Comparison of ENCODE assay signal across 12 cellular contexts in genomic region chr3:52188586-52189404, GRCh38. TPM values are rescaled to one million over a fixed set of nuclear protein-coding genes. Genes with fewer than 3 reads are reported as not detected.
DNase-seq lines count a peak whose midpoint lies in the region; ATAC-seq and TF ChIP-seq lines count a peak whose summit lies in the region.
"Had no signal": no experiment of that assay in that cellular context is flagged by ENCODE, and none has a peak within 500 bp of the region (broad histone marks: within the 10 kb centered on the region; RNA-seq: fewer than 3 reads in every experiment).

No MANE protein-coding gene starts in this region.

- no peak for TF ChIP-seq CTCF in CD14-positive monocyte (IDR thresholded peaks at IDR 0.05)
- TF ChIP-seq CTCF in Peyer's patch (IDR thresholded peaks at IDR 0.05): no peak

- no peaks in the 10 kb centered on the region for H3K9me3 Mint-ChIP-seq in CD14-positive monocyte
- H3K9me3 Mint-ChIP-seq: nephron had no signal

- H3K4me1 ChIP-seq in GM23248 (ENCODE audit: insufficient read depth) (peaks cover 14% of the 10 kb centered on the region), Peyer's patch (peaks cover 0 to 13% (median 0%) of the 10 kb centered on the region in 4 donors)
- H3K4me1 ChIP-seq: colonic mucosa had no signal

- no peak overlapping the region for H3K4me2 ChIP-seq in GM23248 (ENCODE audit: unreplicated experiment)
- H3K4me2 ChIP-seq: smooth muscle cell had no signal

- H3K4me1 Mint-ChIP-seq in CD14-positive monocyte: peaks cover 55% of the 10 kb centered on the region

- no peak overlapping the region for H3K4me3 ChIP-seq in GM23248
- H3K4me3 ChIP-seq in Peyer's patch: no peak overlapping the region
- H3K4me3 ChIP-seq: colonic mucosa, smooth muscle cell, uterus had no signal

- DNase-seq in CD14-positive monocyte (ENCODE audit: low spot score) (peak; percentile 45), OCI-M1 (lab: John Stamatoyannopoulos, UW) (peak; percentile 93), left lobe of liver (ENCODE audit: low spot score) (no peak), GM23248 (no peak), NCI-H526 (lab: John Stamatoyannopoulos, UW) (no peak), Peyer's patch (no peak)
- DNase-seq: colonic mucosa, DND-41, NCI-H1930, uterus had no signal

- no peaks in the 10 kb centered on the region for H4K20me1 ChIP-seq in GM23248 (ENCODE audit: insufficient read depth)

- H3K36me3 Mint-ChIP-seq in CD14-positive monocyte: peaks cover 0 to 5% of the 10 kb centered on the region in 2 donors

- in situ Hi-C loops in GM23248 (cut with MboI): no loop called here

- peaks cover 0 to 4% (median 0%) of the 10 kb centered on the region in 3 donors for H3K27me3 Mint-ChIP-seq in CD14-positive monocyte (ENCODE audit: low read depth in 3 of 3)

- H3K4me3 Mint-ChIP-seq in CD14-positive monocyte: no peak overlapping the region
- H3K4me3 Mint-ChIP-seq: nephron had no signal

- peak overlapping the region; percentile 50 to 90 (median 74) for H3K27ac Mint-ChIP-seq in CD14-positive monocyte

- no peak overlapping the region for H3K9ac ChIP-seq in GM23248

- H3K27me3 ChIP-seq in GM23248 (replicated peaks; ENCODE audit: insufficient read depth) (no peaks in the 10 kb centered on the region), Peyer's patch (no peaks in the 10 kb centered on the region)
- H3K27me3 ChIP-seq: colonic mucosa, uterus had no signal

- H3K27ac ChIP-seq in GM23248 (no peak overlapping the region), Peyer's patch (peak overlapping the region in 1 of 4 donors; percentile 13)
- H3K27ac ChIP-seq: colonic mucosa had no signal

- no peaks in the 10 kb centered on the region for H3K9me2 ChIP-seq in GM23248 (ENCODE audit: insufficient read depth)

- H3K9me3 ChIP-seq in GM23248 (ENCODE audit: low read depth) (no peaks in the 10 kb centered on the region), Peyer's patch (no peaks in the 10 kb centered on the region)
- H3K9me3 ChIP-seq: colonic mucosa, uterus had no signal

- no peak overlapping the region for H2AFZ ChIP-seq in GM23248

- H3K36me3 ChIP-seq in GM23248 (ENCODE audit: low read depth): no peaks in the 10 kb centered on the region
- no peaks in the 10 kb centered on the region for H3K36me3 ChIP-seq in Peyer's patch
- H3K36me3 ChIP-seq: colonic mucosa, uterus had no signal

- H3K79me2 ChIP-seq in GM23248 (ENCODE audit: insufficient read depth): no peaks in the 10 kb centered on the region

- peak; percentile 48 for ATAC-seq in left lobe of liver

- TF ChIP-seq POLR2A in Peyer's patch (IDR thresholded peaks at IDR 0.05): no peak

- no peaks in the 10 kb centered on the region for H3F3A ChIP-seq in GM23248 (ENCODE audit: insufficient read depth)

- 94 to 96% methylated on average over 5 of the region's 5 CpGs for WGBS in GM23248 (ENCODE audit: low coverage in 1 of 2, low lambda C conversion rate in 2 of 2, missing lambda C conversion rate in 2 of 2), 2 experiments

- intact Hi-C loops in CD14-positive monocyte (cut with micrococcal nuclease): loop anchor here in 1 of 2 donors (2.0 kb wide), 1 partner anchor 14 kb away; no protein-coding TSS in a partner anchor

RNA-seq across cellular contexts. Expression of gene ALAS1, which starts 9.2 kb away (rescaled TPM):
- 10 to 100 TPM; 20.9 to 38.7 TPM for polyA plus RNA-seq in CD14-positive monocyte
- total RNA-seq in left lobe of liver: 187 TPM
- total RNA-seq in GM23248 (2014; rRNA removed; shearing (Covaris generic)): 21.2 and 33.9 TPM in 2 replicates
- polyA plus RNA-seq in GM23248 (2016; fragmentation: Nextera tagmentation; extraction: Ambion mirVana): 30.4 and 31.0 TPM in 2 replicates
- 10 to 100 TPM; 73.3 to 92.8 (median 89.8) TPM for total RNA-seq in Peyer's patch

RNA-seq across cellular contexts. Expression of gene POC1A, which starts 34.6 kb away (rescaled TPM):
- polyA plus RNA-seq in CD14-positive monocyte (1 to 10 TPM; 1.2 to 2.0 TPM), GM23248 (2016; fragmentation: Nextera tagmentation; extraction: Ambion mirVana) (11.0 and 11.8 TPM in 2 replicates)
- total RNA-seq in left lobe of liver (2.1 TPM), Peyer's patch (1 to 10 TPM; 3.4 to 9.3 (median 6.5) TPM)
- 2.3 and 5.2 TPM in 2 replicates for total RNA-seq in GM23248 (2014; rRNA removed; shearing (Covaris generic))

RNA-seq across cellular contexts. Expression of gene TLR9, which starts 36.6 kb away (rescaled TPM):
- not detected for polyA plus RNA-seq in CD14-positive monocyte
- total RNA-seq in left lobe of liver: not detected
- total RNA-seq in GM23248 (2014; rRNA removed; shearing (Covaris generic)): not detected in 2 replicates
- polyA plus RNA-seq in GM23248 (2016; fragmentation: Nextera tagmentation; extraction: Ambion mirVana): 0.11 TPM in 1 of 2 replicates, not detected in the other
- total RNA-seq in Peyer's patch: 1 to 10 TPM in 1 of 4 donors, under 1 TPM in 1, not detected in 2; 0.27 to 1.7 TPM
- polyA plus RNA-seq: smooth muscle cell had no signal

RNA-seq across cellular contexts. Expression of gene TWF2, which starts 50.2 kb away (rescaled TPM):
- polyA plus RNA-seq in CD14-positive monocyte: 100 to 1,000 TPM; 176 to 199 TPM
- 16.8 TPM for total RNA-seq in left lobe of liver
- 124 and 137 TPM in 2 replicates for total RNA-seq in GM23248 (2014; rRNA removed; shearing (Covaris generic))
- polyA plus RNA-seq in GM23248 (2016; fragmentation: Nextera tagmentation; extraction: Ambion mirVana): 95.1 and 105 TPM in 2 replicates
- total RNA-seq in Peyer's patch: 10 to 100 TPM; 46.2 to 68.8 (median 59.3) TPM

RNA-seq across cellular contexts. Expression of gene PPM1M, which starts 56.8 kb away (rescaled TPM):
- polyA plus RNA-seq in CD14-positive monocyte: 100 to 1,000 TPM in 1 of 2 donors, 10 to 100 TPM in 1; 92.8 to 120 TPM
- total RNA-seq in left lobe of liver: 4.2 TPM
- total RNA-seq in GM23248 (2014; rRNA removed; shearing (Covaris generic)): 26.7 and 35.7 TPM in 2 replicates
- 19.3 and 21.6 TPM in 2 replicates for polyA plus RNA-seq in GM23248 (2016; fragmentation: Nextera tagmentation; extraction: Ambion mirVana)
- 10 to 100 TPM in 1 of 4 donors, 1 to 10 TPM in 3; 4.0 to 32.2 (median 6.7) TPM for total RNA-seq in Peyer's patch

Comparison
In these comparisons a context has a peak if more than half of its experiments do, and no peak if none do; other contexts are left out.
1. DNase-seq: peak in CD14-positive monocyte (single experiment) and OCI-M1 (single experiment); none in left lobe of liver (single experiment), GM23248 (single experiment), NCI-H526 (0 of 2) and Peyer's patch (0 of 3).